ENCODE assay signal across 9 cellular contexts in the genomic region with DNA sequence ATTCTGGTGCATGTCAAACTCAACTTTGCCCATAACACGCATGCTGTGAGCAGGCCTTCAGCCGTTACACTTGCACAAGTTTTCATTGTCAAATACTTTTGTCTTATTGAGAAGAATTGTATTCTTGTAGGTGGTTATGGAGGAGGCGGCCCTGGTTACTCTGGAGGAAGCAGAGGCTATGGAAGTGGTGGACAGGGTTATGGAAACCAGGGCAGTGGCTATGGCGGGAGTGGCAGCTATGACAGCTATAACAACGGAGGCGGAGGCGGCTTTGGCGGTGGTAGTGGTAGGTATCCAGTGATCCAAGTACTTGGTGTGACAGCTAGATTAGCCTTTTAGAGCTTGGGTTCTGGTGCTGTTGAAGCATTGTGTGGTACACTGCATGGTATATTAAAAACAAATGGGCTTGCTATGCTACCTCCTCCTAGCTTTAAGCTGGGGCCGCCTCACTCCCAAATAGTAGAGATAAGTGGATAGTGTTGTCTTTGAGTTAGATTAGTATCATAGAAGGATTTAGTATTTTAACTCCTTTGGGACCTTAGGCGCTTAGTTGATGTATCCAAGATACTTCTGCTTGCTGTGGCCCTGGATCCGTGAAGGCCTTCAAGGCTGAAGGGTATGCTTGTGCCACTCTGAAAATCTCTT. TPM values are rescaled to one million over a fixed set of nuclear protein-coding genes. Genes with fewer than 3 reads are reported as not detected.
DNase-seq lines count a peak whose midpoint lies in the region; TF ChIP-seq lines count a peak whose summit lies in the region.
"Had no signal": no experiment of that assay in that cellular context is flagged by ENCODE, and none has a peak within 500 bp of the region (broad histone marks: within the 10 kb centered on the region; RNA-seq: fewer than 3 reads in every experiment).

No MANE protein-coding gene starts in this region.

- H3K4me1 ChIP-seq in DOHH2 (ENCODE audit: control insufficient read depth, low read length) (peaks cover 58% of the 10 kb centered on the region), endodermal cell (ENCODE audit: control insufficient read depth, insufficient read depth, low read length) (peaks cover under 1% of the 10 kb centered on the region), trophoblast cell (ENCODE audit: control insufficient read depth in 1 of 2, insufficient read depth in 2 of 2, low read length in 2 of 2) (peaks cover 4 to 9% of the 10 kb centered on the region in 2 experiments)

- no peak overlapping the region for H4K8ac ChIP-seq in trophoblast cell (ENCODE audit: low read depth, low read length)

- H3K36me3 Mint-ChIP-seq in endodermal cell (ENCODE audit: low read depth), result no peaks in the 10 kb centered on the region

- H2AFZ ChIP-seq in trophoblast cell (ENCODE audit: insufficient read depth, low read length, poor library complexity), result no peak overlapping the region

- peaks cover 13% of the 10 kb centered on the region for H3K79me1 ChIP-seq in trophoblast cell (ENCODE audit: low read length)

- no peak overlapping the region for H3K27ac Mint-ChIP-seq in endodermal cell

- H2BK120ac ChIP-seq in trophoblast cell (ENCODE audit: insufficient read depth, low read length, poor library complexity), result no peak overlapping the region

- H2BK12ac ChIP-seq in trophoblast cell (ENCODE audit: low read length), result no peak overlapping the region

- H2BK5ac ChIP-seq in trophoblast cell (ENCODE audit: low read depth, low read length, poor library complexity), result no peak overlapping the region

- H3F3A ChIP-seq in DOHH2 (ENCODE audit: control insufficient read depth, insufficient read depth), result peaks cover 78% of the 10 kb centered on the region

- H3K4ac ChIP-seq in trophoblast cell (ENCODE audit: low read depth, low read length), result peak overlapping the region; percentile 44

- H3K9ac ChIP-seq in endodermal cell (ENCODE audit: extremely low read depth, low read length, poor library complexity, severe bottlenecking), result peak overlapping the region; percentile 99
- H3K9ac ChIP-seq in trophoblast cell (ENCODE audit: low read length), result peak overlapping the region; percentile 14

- H4K91ac ChIP-seq in trophoblast cell (ENCODE audit: low read depth, low read length), result no peak overlapping the region

- H3K36me3 ChIP-seq in DOHH2 (ENCODE audit: control insufficient read depth, low read length) (peaks cover 91% of the 10 kb centered on the region), endodermal cell (ENCODE audit: control insufficient read depth, insufficient read depth, low read length) (peaks cover 71% of the 10 kb centered on the region), trophoblast cell (ENCODE audit: control insufficient read depth in 1 of 2, insufficient read depth in 2 of 2, low read length in 2 of 2) (peaks cover 18 to 43% of the 10 kb centered on the region in 2 experiments)

- peak overlapping the region; percentile 8 for H3K27ac ChIP-seq in DOHH2 (ENCODE audit: low read depth, low read length)
- no peak overlapping the region for H3K27ac ChIP-seq in endodermal cell (ENCODE audit: low read depth, low read length)
- no peak overlapping the region for H3K27ac ChIP-seq in trophoblast cell (ENCODE audit: low read depth, low read length)

- no peaks in the 10 kb centered on the region for H3K27me3 Mint-ChIP-seq in endodermal cell (ENCODE audit: insufficient read depth)

- H4K20me1 ChIP-seq in DOHH2 (ENCODE audit: control insufficient read depth, insufficient read depth, low read depth, low read length), result peaks cover 40% of the 10 kb centered on the region

- no peak for TF ChIP-seq POLR2A in NB4 (IDR thresholded peaks at IDR 0.05; ENCODE audit: extremely low read depth, insufficient read length)

- H3K4me3 Mint-ChIP-seq in endodermal cell, result no peak overlapping the region

- no peaks in the 10 kb centered on the region for H3K9me3 ChIP-seq in DOHH2 (ENCODE audit: control insufficient read depth, insufficient read depth, low read length)
- H3K9me3 ChIP-seq in endodermal cell (ENCODE audit: control insufficient read depth, low read length), result no peaks in the 10 kb centered on the region
- H3K9me3 ChIP-seq in trophoblast cell (ENCODE audit: insufficient read depth, low read depth, low read length), result no peaks in the 10 kb centered on the region

- H2AK5ac ChIP-seq in trophoblast cell (ENCODE audit: low read length), result no peak overlapping the region

- no peak overlapping the region for H4K12ac ChIP-seq in trophoblast cell (ENCODE audit: low read depth, low read length)

- TF ChIP-seq CTCF in DOHH2 (IDR thresholded peaks at IDR 0.05; ENCODE audit: low read depth, low read length, poor library complexity, severe bottlenecking), result no peak
- TF ChIP-seq CTCF in NB4 (IDR thresholded peaks at IDR 0.05; ENCODE audit: low read depth, low read length), result no peak
- TF ChIP-seq CTCF in endodermal cell (conservative IDR thresholded peaks at IDR 0.05), result no peak
- no peak for TF ChIP-seq CTCF in GM13977 (IDR thresholded peaks at IDR 0.05; ENCODE audit: extremely low read depth, insufficient read depth, missing control alignments)

- H3K23ac ChIP-seq in trophoblast cell (ENCODE audit: low read length), result no peak overlapping the region

- no peaks in the 10 kb centered on the region for H3K9me3 Mint-ChIP-seq in endodermal cell

- DNase-seq in NB4 (ENCODE audit: low read depth), result peak; percentile 52
- no peak for DNase-seq in endodermal cell
- DNase-seq in trophoblast cell, result no peak
- DNase-seq in GM13977 (ENCODE audit: low spot score), result no peak
- DNase-seq in COR-L47 (lab: John Stamatoyannopoulos, UW), result no peak
- no peak for DNase-seq in NCI-H1930 (lab: John Stamatoyannopoulos, UW)
- DNase-seq in epidermal melanocyte (ENCODE audit: insufficient read length, low spot score), result no peak

- H3K4me3 ChIP-seq in DOHH2 (ENCODE audit: low read length), result peak overlapping the region; percentile 96
- peak overlapping the region; percentile 91 for H3K4me3 ChIP-seq in NB4 (ENCODE audit: low read depth, low read length)
- H3K4me3 ChIP-seq in endodermal cell (ENCODE audit: low read length), result peak overlapping the region; percentile 94
- H3K4me3 ChIP-seq in trophoblast cell (ENCODE audit: low read depth, low read length), result peak overlapping the region; percentile 43

- in situ Hi-C loops in GM13977 (cut with MboI; ENCODE audit: low pct_unique_long_range_greater_than_20kb, low sequenced_read_pairs, unreplicated experiment), result no loop called here

- no peak overlapping the region for H3K18ac ChIP-seq in trophoblast cell (ENCODE audit: low read length)

- no peak overlapping the region for H3K14ac ChIP-seq in trophoblast cell (ENCODE audit: low read length)

- no peaks in the 10 kb centered on the region for H3K9me2 ChIP-seq in DOHH2 (replicated peaks; ENCODE audit: control insufficient read depth, low read length)

- H3K27me3 ChIP-seq in DOHH2 (ENCODE audit: control insufficient read depth, low read length) (no peaks in the 10 kb centered on the region), endodermal cell (ENCODE audit: control insufficient read depth, insufficient read depth, low read length, poor library complexity, severe bottlenecking) (no peaks in the 10 kb centered on the region), trophoblast cell (ENCODE audit: insufficient read depth, low read length) (no peaks in the 10 kb centered on the region)

- peaks cover 34% of the 10 kb centered on the region for H3K4me1 Mint-ChIP-seq in endodermal cell

- H3K4me2 ChIP-seq in DOHH2 (ENCODE audit: low read length), result peak overlapping the region; percentile 91
- peak overlapping the region; percentile 64 for H3K4me2 ChIP-seq in trophoblast cell (ENCODE audit: low read length)

- H3K79me2 ChIP-seq in DOHH2 (ENCODE audit: control insufficient read depth, low read length) (peaks cover 57% of the 10 kb centered on the region), trophoblast cell (ENCODE audit: control insufficient read depth, insufficient read depth, low read length, poor library complexity) (peaks cover 11% of the 10 kb centered on the region)

- 63 to 67% methylated on average over 6 to 11 of the region's 11 CpGs for WGBS in endodermal cell (ENCODE audit: insufficient coverage in 1 of 2, insufficient read length in 1 of 2), 2 experiments
- whole genome bisulfite sequencing in trophoblast cell (ENCODE audit: extremely low coverage, insufficient coverage, insufficient read length), result no CpG with 5 or more reads among the region's 11 CpGs

RNA-seq across cellular contexts. Expression of gene HNRNPA1, which starts 2.5 kb away (rescaled TPM):
- 1,000 to 10,000 TPM; 2,414 to 2,488 TPM for total RNA-seq in endodermal cell
- polyA plus RNA-seq in endodermal cell (2013, experiment 1 of 2), result 3,140 TPM
- polyA plus RNA-seq in endodermal cell (2013, experiment 2 of 2), result 2,763 TPM
- 1,483 and 1,624 TPM in 2 replicates for polyA plus RNA-seq in trophoblast cell (2013)

RNA-seq across cellular contexts. Expression of gene CBX5, which starts 3.1 kb away (rescaled TPM):
- total RNA-seq in endodermal cell, result 100 to 1,000 TPM; 230 to 341 TPM
- 106 TPM for polyA plus RNA-seq in endodermal cell (2013, experiment 1 of 2)
- 117 TPM for polyA plus RNA-seq in endodermal cell (2013, experiment 2 of 2)
- polyA plus RNA-seq in trophoblast cell (2013), result 58.3 and 62.0 TPM in 2 replicates

RNA-seq across cellular contexts. Expression of gene NFE2, which starts 17.7 kb away (rescaled TPM):
- total RNA-seq in endodermal cell, result 1 to 10 TPM; 2.7 TPM
- 1.8 TPM for polyA plus RNA-seq in endodermal cell (2013, experiment 1 of 2)
- polyA plus RNA-seq in endodermal cell (2013, experiment 2 of 2), result 1.6 TPM
- 0.92 and 0.97 TPM in 2 replicates for polyA plus RNA-seq in trophoblast cell (2013)
- total RNA-seq: dermis microvascular lymphatic vessel endothelial cell had no signal

RNA-seq across cellular contexts. Expression of gene COPZ1, which starts 41.9 kb away (rescaled TPM):
- total RNA-seq in endodermal cell, result 100 to 1,000 TPM; 153 to 183 TPM
- polyA plus RNA-seq in endodermal cell (2013, experiment 1 of 2), result 138 TPM
- polyA plus RNA-seq in endodermal cell (2013, experiment 2 of 2), result 134 TPM
- polyA plus RNA-seq in trophoblast cell (2013), result 133 and 138 TPM in 2 replicates

Comparison
In these comparisons a context has a peak if more than half of its experiments do, and no peak if none do; other contexts are left out.
1. H3K4me3 ChIP-seq: peak in every context shown above with its lines; median percentile 96 in DOHH2; 94 in endodermal cell; 91 in NB4; 43 in trophoblast cell.